20 cellular contexts compared by ENCODE assay signal in the genomic region with DNA sequence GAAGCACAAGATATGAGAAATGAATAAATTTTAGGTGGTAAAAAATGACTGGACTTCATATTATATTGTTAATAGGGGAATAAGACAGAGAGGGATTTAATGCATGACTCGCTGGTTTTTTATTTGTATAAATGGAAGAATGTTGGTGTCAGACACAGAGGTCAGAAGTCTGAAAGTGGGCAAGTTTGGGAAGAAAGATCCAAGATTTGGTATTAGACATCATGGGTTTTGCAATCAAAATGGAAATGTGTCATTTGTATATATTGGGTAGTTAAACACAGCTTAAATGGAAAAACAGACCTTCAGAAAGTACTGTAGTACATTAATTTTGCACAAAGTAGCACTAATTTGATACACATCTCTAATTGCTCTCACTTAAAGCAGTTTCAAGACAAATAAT.
DNase-seq lines count a peak whose midpoint lies in the region; ATAC-seq and TF ChIP-seq lines count a peak whose summit lies in the region.
"Had no signal": no experiment of that assay in that cellular context is flagged by ENCODE, and none has a peak within 500 bp of the region (broad histone marks: within the 10 kb centered on the region; RNA-seq: fewer than 3 reads in every experiment).

No MANE protein-coding gene starts in this region.

- H4K20me1 ChIP-seq in SK-N-SH (ENCODE audit: insufficient read depth): no peaks in the 10 kb centered on the region

- no peak for TF ChIP-seq RAD21 in SK-N-SH (IDR thresholded peaks at IDR 0.05; ENCODE audit: low read length)

- 50% methylated on average over 1 of the region's 1 CpG for WGBS in SK-N-SH (ENCODE audit: low lambda C conversion rate)

- H3K27ac ChIP-seq in SK-N-SH (ENCODE audit: low read depth in 2 of 2, low read length in 1 of 2): no peak overlapping the region
- H3K27ac ChIP-seq: 22Rv1 had no signal

- ATAC-seq in SK-N-SH treated with all-trans-retinoic acid at 6 μM for 48 hours: no peak
- ATAC-seq in Right ventricle myocardium inferior: no peak
- ATAC-seq in left cardiac atrium: no peak
- no peak for ATAC-seq in stimulated activated naive CD8-positive, alpha-beta T cell treated with anti-CD3 and anti-CD28 coated beads, Interleukin-15, amount 100 ng/mL, for 72 hours
- ATAC-seq: GM23338 had no signal

- no peak overlapping the region for H3K4me3 Mint-ChIP-seq in stimulated activated naive CD8-positive, alpha-beta T cell treated with anti-CD3 and anti-CD28 coated beads, Interleukin-15, amount 100 ng/mL, for 72 hours
- H3K4me3 Mint-ChIP-seq: CD14-positive monocyte, GM23338, HFFc6 had no signal

- H3K36me3 ChIP-seq in SK-N-SH (replicated peaks in 1 of 2; ENCODE audit: control insufficient read depth in 1 of 2, insufficient read depth in 2 of 2, low read length in 1 of 2): no peaks in the 10 kb centered on the region

- H3K9me3 Mint-ChIP-seq in stimulated activated naive CD8-positive, alpha-beta T cell treated with anti-CD3 and anti-CD28 coated beads, Interleukin-15, amount 100 ng/mL, for 72 hours: no peaks in the 10 kb centered on the region
- H3K9me3 Mint-ChIP-seq: GM23338 had no signal

- POLR2A ChIA-PET in SK-N-SH (lab: Yijun Ruan, JAX): no interaction called here

- H3K79me2 ChIP-seq in SK-N-SH (ENCODE audit: insufficient read depth): no peaks in the 10 kb centered on the region

- CTCF ChIA-PET in SK-N-SH (lab: Yijun Ruan, JAX): no interaction called here

- H3K4me3 ChIP-seq in SK-N-SH (ENCODE audit: low read depth in 2 of 2, low read length in 1 of 2): no peak overlapping the region
- no peak overlapping the region for H3K4me3 ChIP-seq in foreskin fibroblast (ENCODE audit: low read depth in 1 of 2, low read length in 2 of 2)
- H3K4me3 ChIP-seq: GM23338 had no signal

- no peak for TF ChIP-seq EP300 in SK-N-SH (IDR thresholded peaks at IDR 0.05; ENCODE audit: borderline replicate concordance in 1 of 2, low read depth in 1 of 2, low read length in 1 of 2)

- H3K4me1 ChIP-seq in SK-N-SH (ENCODE audit: control insufficient read depth in 1 of 2, insufficient read depth in 2 of 2, low read depth in 1 of 2, low read length in 1 of 2): peaks cover 0 to 8% of the 10 kb centered on the region in 2 experiments; a peak in 2 of 4 replicates

- no peaks in the 10 kb centered on the region for H3K27me3 ChIP-seq in SK-N-SH (ENCODE audit: insufficient read depth)

- no peaks in the 10 kb centered on the region for H3K9me3 ChIP-seq in SK-N-SH

- no peak overlapping the region for H2AFZ ChIP-seq in SK-N-SH (ENCODE audit: low read depth)
- H2AFZ ChIP-seq: GM23338 had no signal

- no peaks in the 10 kb centered on the region for H3F3A ChIP-seq in SK-N-SH (replicated peaks; ENCODE audit: insufficient read depth)

- H3K9ac ChIP-seq in SK-N-SH: no peak overlapping the region

- no peaks in the 10 kb centered on the region for H3K27me3 Mint-ChIP-seq in stimulated activated naive CD8-positive, alpha-beta T cell treated with anti-CD3 and anti-CD28 coated beads, Interleukin-15, amount 100 ng/mL, for 72 hours

- H3K9me2 ChIP-seq in SK-N-SH: no peaks in the 10 kb centered on the region

- intact Hi-C loops in Right ventricle myocardium inferior (cut with DNase I): no loop called here
- intact Hi-C loops in left cardiac atrium (cut with DNase I): no loop called here

- no peak for DNase-seq in SK-N-SH
- DNase-seq in amniotic epithelial cell (ENCODE audit: low read depth): peak; percentile 3
- DNase-seq in foreskin fibroblast: peak; percentile 16 to 61
- no peak for DNase-seq in Right ventricle myocardium inferior (ENCODE audit: missing footprints)
- DNase-seq in left cardiac atrium: no peak
- no peak for DNase-seq in stimulated activated naive CD8-positive, alpha-beta T cell treated with anti-CD3 and anti-CD28 coated beads, Interleukin-15, amount 100 ng/mL, for 72 hours
- DNase-seq in NK-92 treated with Interleukin-12 subunit alpha and Interleukin-12 subunit beta, amount 100 ng/mL, for 24 hours (lab: John Stamatoyannopoulos, UW): no peak
- DNase-seq: COR-L47, DMS53, HFFc6, KBM-7, NCI-H1092, NCI-H2029, NCI-H2171 treated with DMSO at 0.1 percent for 48 hours, NCI-H510A, SIG-M5 had no signal

- TF ChIP-seq CTCF in SK-N-SH (IDR thresholded peaks at IDR 0.05): no peak
- TF ChIP-seq CTCF in foreskin fibroblast (IDR thresholded peaks at IDR 0.05; ENCODE audit: low read depth, low read length): no peak

- no peak overlapping the region for H3K27ac Mint-ChIP-seq in stimulated activated naive CD8-positive, alpha-beta T cell treated with anti-CD3 and anti-CD28 coated beads, Interleukin-15, amount 100 ng/mL, for 72 hours
- H3K27ac Mint-ChIP-seq: CD14-positive monocyte, GM23338, HFFc6 had no signal

- H3K4me1 Mint-ChIP-seq in stimulated activated naive CD8-positive, alpha-beta T cell treated with anti-CD3 and anti-CD28 coated beads, Interleukin-15, amount 100 ng/mL, for 72 hours: no peaks in the 10 kb centered on the region
- H3K4me1 Mint-ChIP-seq: CD14-positive monocyte, GM23338 had no signal

- H3K4me2 ChIP-seq in SK-N-SH: no peak overlapping the region
- H3K4me2 ChIP-seq: GM23338 had no signal

TF ChIP-seq in SK-N-SH treated with all-trans-retinoic acid at 6 μM for 48 hours, 23 proteins besides CTCF, POLR2A, EP300 and RAD21:
- TF ChIP-seq ZNF8 (CRISPR knock-in tag; IDR thresholded peaks at IDR 0.05) (no peak), ISL1 (CRISPR knock-in tag; IDR thresholded peaks at IDR 0.05) (peak; percentile 23; the same call in 1 of the 2 replicates)

TF ChIP-seq in SK-N-SH, 30 proteins besides CTCF, POLR2A, EP300 and RAD21:
- TF ChIP-seq, protein P1, sequence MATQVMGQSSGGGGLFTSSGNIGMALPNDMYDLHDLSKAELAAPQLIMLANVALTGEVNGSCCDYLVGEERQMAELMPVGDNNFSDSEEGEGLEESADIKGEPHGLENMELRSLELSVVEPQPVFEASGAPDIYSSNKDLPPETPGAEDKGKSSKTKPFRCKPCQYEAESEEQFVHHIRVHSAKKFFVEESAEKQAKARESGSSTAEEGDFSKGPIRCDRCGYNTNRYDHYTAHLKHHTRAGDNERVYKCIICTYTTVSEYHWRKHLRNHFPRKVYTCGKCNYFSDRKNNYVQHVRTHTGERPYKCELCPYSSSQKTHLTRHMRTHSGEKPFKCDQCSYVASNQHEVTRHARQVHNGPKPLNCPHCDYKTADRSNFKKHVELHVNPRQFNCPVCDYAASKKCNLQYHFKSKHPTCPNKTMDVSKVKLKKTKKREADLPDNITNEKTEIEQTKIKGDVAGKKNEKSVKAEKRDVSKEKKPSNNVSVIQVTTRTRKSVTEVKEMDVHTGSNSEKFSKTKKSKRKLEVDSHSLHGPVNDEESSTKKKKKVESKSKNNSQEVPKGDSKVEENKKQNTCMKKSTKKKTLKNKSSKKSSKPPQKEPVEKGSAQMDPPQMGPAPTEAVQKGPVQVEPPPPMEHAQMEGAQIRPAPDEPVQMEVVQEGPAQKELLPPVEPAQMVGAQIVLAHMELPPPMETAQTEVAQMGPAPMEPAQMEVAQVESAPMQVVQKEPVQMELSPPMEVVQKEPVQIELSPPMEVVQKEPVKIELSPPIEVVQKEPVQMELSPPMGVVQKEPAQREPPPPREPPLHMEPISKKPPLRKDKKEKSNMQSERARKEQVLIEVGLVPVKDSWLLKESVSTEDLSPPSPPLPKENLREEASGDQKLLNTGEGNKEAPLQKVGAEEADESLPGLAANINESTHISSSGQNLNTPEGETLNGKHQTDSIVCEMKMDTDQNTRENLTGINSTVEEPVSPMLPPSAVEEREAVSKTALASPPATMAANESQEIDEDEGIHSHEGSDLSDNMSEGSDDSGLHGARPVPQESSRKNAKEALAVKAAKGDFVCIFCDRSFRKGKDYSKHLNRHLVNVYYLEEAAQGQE (IDR thresholded peaks at IDR 0.05; ENCODE audit: low read depth, low read length): no peak
- TF ChIP-seq, protein P2, sequence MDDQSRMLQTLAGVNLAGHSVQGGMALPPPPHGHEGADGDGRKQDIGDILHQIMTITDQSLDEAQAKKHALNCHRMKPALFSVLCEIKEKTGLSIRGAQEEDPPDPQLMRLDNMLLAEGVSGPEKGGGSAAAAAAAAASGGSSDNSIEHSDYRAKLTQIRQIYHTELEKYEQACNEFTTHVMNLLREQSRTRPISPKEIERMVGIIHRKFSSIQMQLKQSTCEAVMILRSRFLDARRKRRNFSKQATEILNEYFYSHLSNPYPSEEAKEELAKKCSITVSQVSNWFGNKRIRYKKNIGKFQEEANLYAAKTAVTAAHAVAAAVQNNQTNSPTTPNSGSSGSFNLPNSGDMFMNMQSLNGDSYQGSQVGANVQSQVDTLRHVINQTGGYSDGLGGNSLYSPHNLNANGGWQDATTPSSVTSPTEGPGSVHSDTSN (IDR thresholded peaks at IDR 0.05): no peak
- TF ChIP-seq SMC3 (IDR thresholded peaks at IDR 0.05; ENCODE audit: low read depth, low read length): no peak
- no peak for TF ChIP-seq USF1 (IDR thresholded peaks at IDR 0.05; ENCODE audit: borderline replicate concordance, low read depth)

Comparison
In these comparisons a context has a peak if more than half of its experiments do, and no peak if none do; other contexts are left out.
1. DNase-seq: peak in amniotic epithelial cell (single experiment) and foreskin fibroblast (2 of 2); none in SK-N-SH (single experiment), Right ventricle myocardium inferior (single experiment), left cardiac atrium (single experiment), stimulated activated naive CD8-positive, alpha-beta T cell treated with anti-CD3 and anti-CD28 coated beads, Interleukin-15, amount 100 ng/mL, for 72 hours (0 of 2) and NK-92 treated with Interleukin-12 subunit alpha and Interleukin-12 subunit beta, amount 100 ng/mL, for 24 hours (single experiment).